ENCODE assay signal across 19 cellular contexts in the genomic region with DNA sequence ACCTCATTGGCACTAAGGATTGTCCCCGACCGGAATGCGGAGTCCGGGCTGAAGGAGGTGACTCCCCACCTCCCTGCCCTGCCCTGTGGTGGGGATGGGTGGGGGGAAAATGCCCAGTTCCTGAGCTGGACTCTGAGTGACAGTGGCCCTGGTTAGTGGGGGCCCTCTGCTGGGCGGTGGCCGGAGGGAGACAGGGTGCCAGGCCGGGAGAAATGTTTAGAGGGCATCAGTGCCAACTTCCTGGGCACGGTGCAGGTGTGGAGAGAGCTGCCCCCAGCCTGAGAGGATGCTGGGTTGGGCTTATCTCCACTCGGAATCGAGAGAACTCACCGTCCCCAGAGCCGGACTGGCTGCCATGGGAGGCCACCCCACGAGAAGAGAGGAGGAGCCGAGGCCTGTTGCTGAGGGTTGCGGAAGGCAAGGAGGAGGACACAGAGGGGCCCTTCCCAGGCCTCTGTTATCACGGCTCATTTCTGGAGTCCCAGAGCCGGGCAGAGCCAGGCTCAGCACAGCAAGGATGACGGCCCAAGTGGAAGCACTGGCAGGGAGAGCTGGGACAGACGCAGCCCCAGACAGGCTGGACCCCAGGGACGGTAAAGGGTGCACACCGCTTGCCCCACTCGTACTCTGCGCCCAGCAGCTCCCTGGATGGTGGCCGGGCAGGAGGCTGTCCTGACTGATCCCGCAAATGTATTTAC.
A peak's percentile ranks its signal among the peaks of the same experiment; 100 is the strongest.
DNase-seq lines count a peak whose midpoint lies in the region; ATAC-seq, FAIRE-seq and TF ChIP-seq lines count a peak whose summit lies in the region.
"Had no signal": no experiment of that assay in that cellular context is flagged by ENCODE, and none has a peak within 500 bp of the region (broad histone marks: within the 10 kb centered on the region; RNA-seq: fewer than 3 reads in every experiment).

No MANE protein-coding gene starts in this region.

- no peaks in the 10 kb centered on the region for H3K79me2 ChIP-seq in H9 (ENCODE audit: insufficient read depth, low read length)

- H3K9me3 Mint-ChIP-seq in H9 (peaks cover 0 to 15% of the 10 kb centered on the region in 2 experiments; a peak in 2 of 5 replicates), HFFc6 (peaks cover 40% of the 10 kb centered on the region)
- H3K9me3 Mint-ChIP-seq: activated naive CD4-positive, alpha-beta T cell treated with anti-CD3 and anti-CD28 coated beads, Interleukin-2, amount 50 U/mL, for 24 hours had no signal

- H2BK120ac ChIP-seq in H9 (ENCODE audit: low read depth, low read length, poor library complexity, severe bottlenecking): no peak overlapping the region

- no peaks in the 10 kb centered on the region for H3K27me3 ChIP-seq in H9 (ENCODE audit: insufficient read depth, low read length)
- H3K27me3 ChIP-seq in Peyer's patch: no peaks in the 10 kb centered on the region
- H3K27me3 ChIP-seq: pancreas had no signal

- no peak overlapping the region for H3K4me3 ChIP-seq in Peyer's patch
- H3K4me3 ChIP-seq: pancreas, skin epidermis had no signal

- peaks cover 7% of the 10 kb centered on the region; the same call in 1 of the 2 replicates for H3K4me1 ChIP-seq in H9 (ENCODE audit: insufficient read depth, low read length)
- peaks cover 0 to 7% (median 0%) of the 10 kb centered on the region in 4 donors for H3K4me1 ChIP-seq in Peyer's patch

- no peak overlapping the region for H4K8ac ChIP-seq in H9 (replicated peaks; ENCODE audit: insufficient read length, low read depth, low read length)

- no CpG with 5 or more reads among the region's 25 CpGs for WGBS in H9 (ENCODE audit: extremely low coverage, insufficient read length, low lambda C conversion rate)

- H3K27me3 Mint-ChIP-seq in H9 (ENCODE audit: low read depth) (peaks cover 4% of the 10 kb centered on the region; the same call in 1 of the 2 replicates), HFFc6 (ENCODE audit: insufficient read depth) (no peaks in the 10 kb centered on the region)
- H3K27me3 Mint-ChIP-seq: activated naive CD4-positive, alpha-beta T cell treated with anti-CD3 and anti-CD28 coated beads, Interleukin-2, amount 50 U/mL, for 24 hours had no signal

- intact Hi-C loops in left ventricle myocardium superior (cut with micrococcal nuclease) (no loop called here), posterior vena cava (cut with DNase I) (no loop called here)

- no peaks in the 10 kb centered on the region for H4K20me1 ChIP-seq in H9 (ENCODE audit: control insufficient read depth, insufficient read depth, insufficient read length)

- H3K18ac ChIP-seq in H9 (ENCODE audit: insufficient read length, low read depth, low read length): no peak overlapping the region

- no peak overlapping the region for H3K56ac ChIP-seq in H9 (ENCODE audit: insufficient read length, low read depth, low read length)

- H3K9me3 ChIP-seq in H9 (ENCODE audit: control insufficient read depth, low read depth, low read length) (no peaks in the 10 kb centered on the region), Peyer's patch (no peaks in the 10 kb centered on the region)
- H3K9me3 ChIP-seq: pancreas had no signal

- no peak overlapping the region for H3K4me2 ChIP-seq in H9 (ENCODE audit: insufficient read depth, insufficient read length, low read length)

- no peak for TF ChIP-seq CTCF in H9 (conservative IDR thresholded peaks at IDR 0.05)
- no peak for TF ChIP-seq CTCF in Peyer's patch (IDR thresholded peaks at IDR 0.05)
- no peak for TF ChIP-seq CTCF in HFFc6 (IDR thresholded peaks at IDR 0.05)

- no peak overlapping the region for H2BK12ac ChIP-seq in H9 (ENCODE audit: insufficient read length, low read depth, low read length)

- no peak overlapping the region for H3T11ph ChIP-seq in H9 (ENCODE audit: low read length)

- H3K27ac ChIP-seq in H9 (ENCODE audit: insufficient read length, low read depth, low read length) (no peak overlapping the region), Peyer's patch (no peak overlapping the region)
- H3K27ac ChIP-seq: pancreas, skin epidermis had no signal

- peak overlapping the region in 1 of 3 experiments; percentile 92; a peak in 2 of 7 replicates for H3K27ac Mint-ChIP-seq in H9
- no peak overlapping the region for H3K27ac Mint-ChIP-seq in HFFc6

- no peak overlapping the region for H3K14ac ChIP-seq in H9 (ENCODE audit: insufficient read depth, low read length)

- no peak overlapping the region for H2BK5ac ChIP-seq in H9 (ENCODE audit: insufficient read length, low read length)

- DNase-seq in H9 (peak; percentile 26), Peyer's patch (peak in 2 of 3 donors; percentile 34 to 40), left ventricle myocardium superior (peak; percentile 19), posterior vena cava (ENCODE audit: low spot score) (peak; percentile 69), HFFc6 (no peak), GM12891 (ENCODE audit: insufficient read length, low spot score) (no peak), NCI-H446 treated with DMSO at 0.1 percent for 48 hours (lab: John Stamatoyannopoulos, UW) (no peak)
- DNase-seq: activated CD4-positive, alpha-beta T cell treated with anti-CD3 and anti-CD28 coated beads, Interleukin-2, amount 50 U/mL, for 1 hour; activated T-cell treated with anti-CD3 and anti-CD28 coated beads for 4 hours; dermis blood vessel endothelial cell; foreskin melanocyte; KG1; NCI-H2029 treated with DMSO at 0.1 percent for 48 hours; NCI-H510A treated with DMSO at 0.1 percent for 48 hours; stimulated activated CD4-positive, alpha-beta T cell treated with anti-CD3 and anti-CD28 coated beads, Interleukin-4, amount 100 ng/mL, for 1 hour had no signal

- no peak overlapping the region for H3K9ac ChIP-seq in H9 (ENCODE audit: extremely low read depth, insufficient read length, low read length)

- no peak overlapping the region for H3K4ac ChIP-seq in H9 (ENCODE audit: low read depth, low read length)

- H3K36me3 Mint-ChIP-seq in H9 (ENCODE audit: insufficient read depth in 1 of 3, low read depth in 3 of 3): no peaks in the 10 kb centered on the region
- peaks cover 10% of the 10 kb centered on the region for H3K36me3 Mint-ChIP-seq in HFFc6 (ENCODE audit: low read depth)
- H3K36me3 Mint-ChIP-seq: activated naive CD4-positive, alpha-beta T cell treated with anti-CD3 and anti-CD28 coated beads, Interleukin-2, amount 50 U/mL, for 24 hours; brain had no signal

- no peaks in the 10 kb centered on the region for H3K23me2 ChIP-seq in H9 (ENCODE audit: insufficient read length, low read depth, low read length, poor library complexity, severe bottlenecking)

- no peak overlapping the region for H3K4me3 Mint-ChIP-seq in H9
- H3K4me3 Mint-ChIP-seq in HFFc6: no peak overlapping the region
- H3K4me3 Mint-ChIP-seq: activated naive CD4-positive, alpha-beta T cell treated with anti-CD3 and anti-CD28 coated beads, Interleukin-2, amount 50 U/mL, for 24 hours had no signal

- H2AK5ac ChIP-seq in H9 (ENCODE audit: insufficient read length, low read length): no peak overlapping the region

- H3K36me3 ChIP-seq in Peyer's patch: no peaks in the 10 kb centered on the region
- H3K36me3 ChIP-seq: pancreas had no signal

- H2AFZ ChIP-seq in H9 (ENCODE audit: low read length): no peak overlapping the region

- H2BK15ac ChIP-seq in H9 (ENCODE audit: low read depth, low read length): no peak overlapping the region

- no peaks in the 10 kb centered on the region for H3K79me1 ChIP-seq in H9 (ENCODE audit: insufficient read depth, low read depth, low read length, poor library complexity, severe bottlenecking)

- H2BK20ac ChIP-seq in H9 (ENCODE audit: low read depth, low read length, poor library complexity, severe bottlenecking): no peak overlapping the region

- H3K4me1 Mint-ChIP-seq in H9 (peaks cover 38 to 43% of the 10 kb centered on the region in 2 experiments), HFFc6 (ENCODE audit: low read depth) (no peaks in the 10 kb centered on the region)
- H3K4me1 Mint-ChIP-seq: activated naive CD4-positive, alpha-beta T cell treated with anti-CD3 and anti-CD28 coated beads, Interleukin-2, amount 50 U/mL, for 24 hours had no signal

- no peak for ATAC-seq in left ventricle myocardium superior
- ATAC-seq: pancreas had no signal

- TF ChIP-seq POLR2A in Peyer's patch (IDR thresholded peaks at IDR 0.05): no peak
- TF ChIP-seq POLR2A in GM12891 (IDR thresholded peaks at IDR 0.05; ENCODE audit: low read depth, low read length): no peak

- H4K5ac ChIP-seq in H9 (ENCODE audit: insufficient read length, low read depth, low read length): no peak overlapping the region

- FAIRE-seq in GM12891 (lab: Jason Lieb, UNC): no peak
- FAIRE-seq: pancreas had no signal

- no peak overlapping the region for H3K23ac ChIP-seq in H9 (ENCODE audit: insufficient read length, low read depth, low read length)

- no peak overlapping the region for H4K91ac ChIP-seq in H9 (ENCODE audit: insufficient read length, low read depth, low read length)

TF ChIP-seq in GM12891, 5 proteins besides CTCF, POLR2A, EP300 and RAD21:
- TF ChIP-seq PAX5 (IDR thresholded peaks at IDR 0.05; ENCODE audit: insufficient read depth, low read length, severe bottlenecking) (no peak), TAF1 (IDR thresholded peaks at IDR 0.05; ENCODE audit: low read depth, low read length) (no peak), SPI1 (IDR thresholded peaks at IDR 0.05; ENCODE audit: low read depth, low read length) (no peak), POU2F2 (IDR thresholded peaks at IDR 0.05; ENCODE audit: low read depth, low read length) (no peak), POLR2AphosphoS5 (IDR thresholded peaks at IDR 0.05; ENCODE audit: low read depth, low read length) (no peak)

Comparison
In these comparisons a context has a peak if more than half of its experiments do, and no peak if none do; other contexts are left out.
1. DNase-seq: peak in H9 (single experiment), Peyer's patch (2 of 3), left ventricle myocardium superior (single experiment) and posterior vena cava (single experiment); none in HFFc6 (single experiment), GM12891 (single experiment) and NCI-H446 treated with DMSO at 0.1 percent for 48 hours (single experiment).